9 cellular contexts compared by ENCODE assay signal in the genomic region with DNA sequence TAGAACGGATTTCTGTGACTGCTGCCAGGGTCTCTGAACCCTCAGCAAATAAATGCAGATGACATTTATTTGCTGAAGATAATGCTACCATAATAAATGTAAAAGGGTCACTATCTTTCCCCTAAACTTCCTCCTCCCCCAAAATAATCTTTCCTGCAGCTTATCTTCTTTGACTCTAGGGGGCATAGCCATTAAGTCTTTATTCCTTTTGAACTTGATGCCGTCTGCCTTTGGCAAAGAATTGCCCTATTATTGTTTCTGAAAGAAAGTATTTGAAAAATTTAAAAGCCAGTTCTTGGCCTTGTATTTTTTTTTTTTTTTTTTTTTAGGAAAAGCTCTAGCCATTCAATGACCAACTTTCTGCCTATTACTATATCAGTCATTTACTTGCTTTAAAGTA.
DNase-seq lines count a peak whose midpoint lies in the region; ATAC-seq and TF ChIP-seq lines count a peak whose summit lies in the region.
"Had no signal": no experiment of that assay in that cellular context is flagged by ENCODE, and none has a peak within 500 bp of the region (broad histone marks: within the 10 kb centered on the region; RNA-seq: fewer than 3 reads in every experiment).

No MANE protein-coding gene starts in this region.

- H3K4me1 ChIP-seq in lower lobe of right lung = peaks cover 39% of the 10 kb centered on the region

- H3K4me1 Mint-ChIP-seq in activated naive CD8-positive, alpha-beta T cell treated with anti-CD3 and anti-CD28 coated beads for 36 hours = no peaks in the 10 kb centered on the region
- H3K4me1 Mint-ChIP-seq in effector memory CD8-positive, alpha-beta T cell (ENCODE audit: low read depth in 2 of 2) = no peaks in the 10 kb centered on the region

- intact Hi-C loops in lower lobe of right lung (cut with DNase I) = loop anchor here (10.0 kb wide), 1 partner anchor 107 kb away; no protein-coding TSS in a partner anchor

- DNase-seq in GM03348 (ENCODE audit: low spot score) (peak; percentile 69), amniotic epithelial cell (ENCODE audit: low read depth) (peak; percentile 34), lower lobe of right lung (no peak), DMS79 (lab: John Stamatoyannopoulos, UW) (no peak)
- DNase-seq in activated naive CD8-positive, alpha-beta T cell treated with anti-CD3 and anti-CD28 coated beads for 36 hours = no peak
- no peak for DNase-seq in effector memory CD8-positive, alpha-beta T cell

- no peak overlapping the region for H3K4me3 ChIP-seq in lower lobe of right lung
- H3K4me3 ChIP-seq: SJSA1 had no signal

- H3K9me3 Mint-ChIP-seq in activated naive CD8-positive, alpha-beta T cell treated with anti-CD3 and anti-CD28 coated beads for 36 hours = no peaks in the 10 kb centered on the region
- no peaks in the 10 kb centered on the region for H3K9me3 Mint-ChIP-seq in effector memory CD8-positive, alpha-beta T cell

- no peaks in the 10 kb centered on the region for H3K27me3 Mint-ChIP-seq in activated naive CD8-positive, alpha-beta T cell treated with anti-CD3 and anti-CD28 coated beads for 36 hours
- H3K27me3 Mint-ChIP-seq in effector memory CD8-positive, alpha-beta T cell = peaks cover 12% of the 10 kb centered on the region in 2 donors

- TF ChIP-seq RAD21 in Ishikawa (IDR thresholded peaks at IDR 0.05; ENCODE audit: low read depth) = peak; percentile 50

- no peaks in the 10 kb centered on the region for H3K27me3 ChIP-seq in lower lobe of right lung (ENCODE audit: low read depth)
- H3K27me3 ChIP-seq: SJSA1 had no signal

- ATAC-seq in lower lobe of right lung (peak in 1 of 2 donors; percentile 64), GM21360 (IDR thresholded peaks at IDR 0.05; ENCODE audit: unreplicated experiment) (no peak)
- no peak for ATAC-seq in effector memory CD8-positive, alpha-beta T cell (replicated peaks)

- no peak for TF ChIP-seq EP300 in Ishikawa (IDR thresholded peaks at IDR 0.05; ENCODE audit: borderline replicate concordance)

- peak; percentile 46 for TF ChIP-seq CTCF in lower lobe of right lung (IDR thresholded peaks at IDR 0.05)

- H3K27ac Mint-ChIP-seq in activated naive CD8-positive, alpha-beta T cell treated with anti-CD3 and anti-CD28 coated beads for 36 hours = no peak overlapping the region
- no peak overlapping the region for H3K27ac Mint-ChIP-seq in effector memory CD8-positive, alpha-beta T cell

- no peaks in the 10 kb centered on the region for H3K9me3 ChIP-seq in lower lobe of right lung
- H3K9me3 ChIP-seq: SJSA1 had no signal

- no peak overlapping the region for H3K4me3 Mint-ChIP-seq in activated naive CD8-positive, alpha-beta T cell treated with anti-CD3 and anti-CD28 coated beads for 36 hours
- H3K4me3 Mint-ChIP-seq in effector memory CD8-positive, alpha-beta T cell = no peak overlapping the region

- H3K36me3 ChIP-seq in lower lobe of right lung = no peaks in the 10 kb centered on the region
- H3K36me3 ChIP-seq: SJSA1 had no signal

- no peaks in the 10 kb centered on the region for H3K36me3 Mint-ChIP-seq in activated naive CD8-positive, alpha-beta T cell treated with anti-CD3 and anti-CD28 coated beads for 36 hours
- H3K36me3 Mint-ChIP-seq in effector memory CD8-positive, alpha-beta T cell (ENCODE audit: insufficient read depth) = no peaks in the 10 kb centered on the region

- peak overlapping the region; percentile 39 for H3K27ac ChIP-seq in lower lobe of right lung
- H3K27ac ChIP-seq: SJSA1 had no signal

TF ChIP-seq in Ishikawa, 13 proteins besides CTCF, POLR2A, EP300 and RAD21:
- TF ChIP-seq YY1 (IDR thresholded peaks at IDR 0.05; ENCODE audit: low read depth) (no peak), NFIC (IDR thresholded peaks at IDR 0.05) (0 out of 2 replicates have a peak, but pooled peaks have one; percentile 14)
- TF ChIP-seq, protein P1, sequence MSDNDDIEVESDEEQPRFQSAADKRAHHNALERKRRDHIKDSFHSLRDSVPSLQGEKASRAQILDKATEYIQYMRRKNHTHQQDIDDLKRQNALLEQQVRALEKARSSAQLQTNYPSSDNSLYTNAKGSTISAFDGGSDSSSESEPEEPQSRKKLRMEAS (IDR thresholded peaks at IDR 0.05) = no peak

Comparison
In these comparisons a context has a peak if more than half of its experiments do, and no peak if none do; other contexts are left out.
1. DNase-seq: peak in GM03348 (single experiment) and amniotic epithelial cell (single experiment); none in lower lobe of right lung (single experiment), activated naive CD8-positive, alpha-beta T cell treated with anti-CD3 and anti-CD28 coated beads for 36 hours (single experiment), effector memory CD8-positive, alpha-beta T cell (0 of 3) and DMS79 (single experiment).